20 cellular contexts compared by ENCODE assay signal in the genomic region with DNA sequence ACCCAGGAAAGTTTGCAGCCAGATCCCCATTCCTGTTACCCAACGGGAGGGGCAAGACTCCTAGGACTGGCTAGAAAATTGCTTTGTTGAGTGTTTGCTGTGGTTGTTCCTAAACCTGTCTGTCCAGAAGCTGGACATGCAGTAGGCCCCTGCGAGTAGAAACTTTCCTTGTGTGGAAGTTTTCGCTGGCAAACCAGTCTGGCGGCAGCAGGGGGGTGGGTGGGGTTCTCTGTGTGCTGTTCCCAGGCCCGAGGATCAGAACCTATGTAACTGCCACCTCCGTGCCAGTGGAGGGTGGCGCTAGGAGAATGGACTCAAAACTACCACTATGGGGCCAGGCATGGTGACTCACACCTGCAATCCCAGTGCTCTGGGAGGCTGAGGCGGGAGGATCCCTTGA. TPM values are rescaled to one million over a fixed set of nuclear protein-coding genes. Genes with fewer than 3 reads are reported as not detected.
DNase-seq lines count a peak whose midpoint lies in the region; ATAC-seq and TF ChIP-seq lines count a peak whose summit lies in the region.
"Had no signal": no experiment of that assay in that cellular context is flagged by ENCODE, and none has a peak within 500 bp of the region (broad histone marks: within the 10 kb centered on the region; RNA-seq: fewer than 3 reads in every experiment).

No MANE protein-coding gene starts in this region.

- TF ChIP-seq CTCF in HCT116 (IDR thresholded peaks at IDR 0.05 in 2 of 3, conservative IDR thresholded peaks at IDR 0.05 in 1 of 3; ENCODE audit: borderline replicate concordance in 1 of 3, insufficient read depth in 1 of 3, low read depth in 2 of 3, low read length in 2 of 3): no peak
- no peak for TF ChIP-seq CTCF in lower lobe of right lung (IDR thresholded peaks at IDR 0.05)
- TF ChIP-seq CTCF in suprapubic skin (IDR thresholded peaks at IDR 0.05): no peak

- H3K27me3 ChIP-seq in HCT116 (ENCODE audit: insufficient read depth, low read length) (no peaks in the 10 kb centered on the region), lower lobe of right lung (ENCODE audit: low read depth) (no peaks in the 10 kb centered on the region), suprapubic skin (no peaks in the 10 kb centered on the region)
- H3K27me3 ChIP-seq: SJCRH30 had no signal

- H3K79me2 ChIP-seq in HCT116 (ENCODE audit: insufficient read depth, low read length): no peaks in the 10 kb centered on the region

- BruUV-seq in HCT116 (replicated peaks; lab: Mats Ljungman, UMichigan): no TSS peak

- no peaks in the 10 kb centered on the region for H3K9me2 ChIP-seq in HCT116 (ENCODE audit: insufficient read depth)

- H3K4me2 ChIP-seq in HCT116 (ENCODE audit: low read length): no peak overlapping the region
- H3K4me2 ChIP-seq: KMS-11 had no signal

- TF ChIP-seq POLR2A in HCT116 (IDR thresholded peaks at IDR 0.05; ENCODE audit: borderline replicate concordance, extremely low read depth, insufficient read depth, insufficient read length): no peak
- no peak for TF ChIP-seq POLR2A in suprapubic skin (IDR thresholded peaks at IDR 0.05)

- no peak for TF ChIP-seq RAD21 in HCT116 (IDR thresholded peaks at IDR 0.05; ENCODE audit: low read depth)

- RAD21 ChIA-PET in HCT116 (lab: Charles Lee; ENCODE audit: low non-redundant PET in 1 of 2, low total read pairs in 2 of 2, uncharacterized antibody in 2 of 2, unreplicated experiment in 2 of 2): interaction anchor here in 1 of 2 experiments (0.7 kb wide), 1 partner anchor 465 kb away, joined by 3 read pairs; no protein-coding TSS in a partner anchor

- 68% methylated on average over 8 of the region's 8 CpGs for WGBS in suprapubic skin

- H3K27ac ChIP-seq in HCT116 (ENCODE audit: low read depth, low read length) (no peak overlapping the region), angular gyrus (ENCODE audit: low read depth, low read length) (peak overlapping the region; percentile 27), lower lobe of right lung (peak overlapping the region; percentile 28), suprapubic skin (peak overlapping the region; percentile 42)
- H3K27ac ChIP-seq: KMS-11, SJCRH30 had no signal

- H2AFZ ChIP-seq in HCT116 (ENCODE audit: low read depth, low read length, poor library complexity, severe bottlenecking): no peak overlapping the region

- intact Hi-C loops in HCT116 (cut with micrococcal nuclease): no loop called here
- intact Hi-C loops in lower lobe of right lung (cut with DNase I): no loop called here

- CTCF ChIA-PET in HCT116 (lab: Charles Lee): no interaction called here

- peaks cover 11 to 13% of the 10 kb centered on the region in 2 experiments; a peak in 3 of 4 replicates for H3K36me3 ChIP-seq in HCT116 (ENCODE audit: control insufficient read depth in 1 of 2, insufficient read depth in 2 of 2, low read length in 2 of 2)
- H3K36me3 ChIP-seq in lower lobe of right lung: peaks cover 13% of the 10 kb centered on the region
- H3K36me3 ChIP-seq in suprapubic skin: peaks cover 10% of the 10 kb centered on the region
- H3K36me3 ChIP-seq: SJCRH30 had no signal

- H3K4me3 ChIP-seq in HCT116 (replicated peaks in 1 of 2; ENCODE audit: low read depth in 1 of 2, low read length in 2 of 2) (no peak overlapping the region), lower lobe of right lung (no peak overlapping the region), suprapubic skin (no peak overlapping the region)
- H3K4me3 ChIP-seq: SJCRH30 had no signal

- no peaks in the 10 kb centered on the region for H4K20me1 ChIP-seq in HCT116 (ENCODE audit: insufficient read depth)

- H3K4me1 ChIP-seq in HCT116 (ENCODE audit: control insufficient read depth in 1 of 2, insufficient read depth in 2 of 2, low read length in 2 of 2): peaks cover 24 to 35% of the 10 kb centered on the region in 2 experiments
- H3K4me1 ChIP-seq in lower lobe of right lung: peaks cover 24% of the 10 kb centered on the region
- peaks cover 18% of the 10 kb centered on the region for H3K4me1 ChIP-seq in suprapubic skin

- DNase-seq in HCT116 (ENCODE audit: low read depth, low spot score) (no peak), lower lobe of right lung (peak; percentile 60), suprapubic skin (ENCODE audit: low spot score in 2 of 2) (peak in 1 of 2 donors; percentile 49), retina (no peak), medulla oblongata (ENCODE audit: extremely low spot score) (no peak)
- DNase-seq: activated CD4-positive, alpha-beta T cell treated with anti-CD3 and anti-CD28 coated beads for 48 hours; activated naive CD4-positive, alpha-beta T cell treated with anti-CD3 and anti-CD28 coated beads, Interleukin-2, amount 10 ng/mL, durations not matched to agents 7 days and 5 days; activated T-cell treated with anti-CD3 and anti-CD28 coated beads, Interleukin-2, amount 50 U/mL, for 72 hours; amygdala; CD4-positive, CD25-positive, alpha-beta regulatory T cell; HCEC 1CT; kidney; NCI-H187 treated with DMSO at 0.1 percent for 48 hours; NCI-H345; SJCRH30; stimulated activated CD4-positive, alpha-beta T cell treated with anti-CD3 and anti-CD28 coated beads, Interleukin-12 subunit alpha, Interleukin-12 subunit beta, amount 100 ng/mL, for 4 hours; T-helper 1 cell had no signal

- no peak overlapping the region for H3K9ac ChIP-seq in HCT116 (ENCODE audit: low read length)
- H3K9ac ChIP-seq: KMS-11 had no signal

- POLR2A ChIA-PET in HCT116 (lab: Charles Lee): interaction anchor here (1.2 kb wide), 1 partner anchor 10 kb away, joined by 3 read pairs; the partner anchor contains the start of gene TSR1

- no peak for TF ChIP-seq EP300 in suprapubic skin (IDR thresholded peaks at IDR 0.05)

- H3K9me3 ChIP-seq in HCT116 (ENCODE audit: control insufficient read depth in 1 of 2, insufficient read depth in 1 of 2, low read depth in 1 of 2, low read length in 2 of 2) (no peaks in the 10 kb centered on the region), lower lobe of right lung (no peaks in the 10 kb centered on the region), suprapubic skin (no peaks in the 10 kb centered on the region)
- H3K9me3 ChIP-seq: SJCRH30 had no signal

- ATAC-seq in HCT116: 0 out of 2 replicates have a peak, but pooled peaks have one; percentile 21
- peak; percentile 86 to 90 for ATAC-seq in lower lobe of right lung
- no peak for ATAC-seq in SK-N-SH treated with all-trans-retinoic acid at 6 μM for 48 hours
- ATAC-seq: activated T-cell treated with anti-CD3 and anti-CD28 coated beads, Interleukin-2, amount 50 U/mL, for 72 hours had no signal

TF ChIP-seq in HCT116, 20 proteins besides CTCF, POLR2A, EP300 and RAD21:
- no peak for TF ChIP-seq JUND (IDR thresholded peaks at IDR 0.05)
- TF ChIP-seq, protein P1, sequence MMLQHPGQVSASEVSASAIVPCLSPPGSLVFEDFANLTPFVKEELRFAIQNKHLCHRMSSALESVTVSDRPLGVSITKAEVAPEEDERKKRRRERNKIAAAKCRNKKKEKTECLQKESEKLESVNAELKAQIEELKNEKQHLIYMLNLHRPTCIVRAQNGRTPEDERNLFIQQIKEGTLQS (IDR thresholded peaks at IDR 0.05): no peak
- no peak for TF ChIP-seq ZFX (IDR thresholded peaks at IDR 0.05)
- no peak for TF ChIP-seq TCF7L2 (IDR thresholded peaks at IDR 0.05; ENCODE audit: borderline replicate concordance, extremely low read depth, insufficient read depth, insufficient read length)

TF ChIP-seq in SK-N-SH treated with all-trans-retinoic acid at 6 μM for 48 hours, 23 proteins besides CTCF, POLR2A, EP300 and RAD21:
- TF ChIP-seq ZFP3 (CRISPR knock-in tag; IDR thresholded peaks at IDR 0.05) (no peak), GLIS3 (CRISPR knock-in tag; IDR thresholded peaks at IDR 0.05) (no peak), OSR1 (CRISPR knock-in tag; IDR thresholded peaks at IDR 0.05) (no peak)
- TF ChIP-seq, protein P2, sequence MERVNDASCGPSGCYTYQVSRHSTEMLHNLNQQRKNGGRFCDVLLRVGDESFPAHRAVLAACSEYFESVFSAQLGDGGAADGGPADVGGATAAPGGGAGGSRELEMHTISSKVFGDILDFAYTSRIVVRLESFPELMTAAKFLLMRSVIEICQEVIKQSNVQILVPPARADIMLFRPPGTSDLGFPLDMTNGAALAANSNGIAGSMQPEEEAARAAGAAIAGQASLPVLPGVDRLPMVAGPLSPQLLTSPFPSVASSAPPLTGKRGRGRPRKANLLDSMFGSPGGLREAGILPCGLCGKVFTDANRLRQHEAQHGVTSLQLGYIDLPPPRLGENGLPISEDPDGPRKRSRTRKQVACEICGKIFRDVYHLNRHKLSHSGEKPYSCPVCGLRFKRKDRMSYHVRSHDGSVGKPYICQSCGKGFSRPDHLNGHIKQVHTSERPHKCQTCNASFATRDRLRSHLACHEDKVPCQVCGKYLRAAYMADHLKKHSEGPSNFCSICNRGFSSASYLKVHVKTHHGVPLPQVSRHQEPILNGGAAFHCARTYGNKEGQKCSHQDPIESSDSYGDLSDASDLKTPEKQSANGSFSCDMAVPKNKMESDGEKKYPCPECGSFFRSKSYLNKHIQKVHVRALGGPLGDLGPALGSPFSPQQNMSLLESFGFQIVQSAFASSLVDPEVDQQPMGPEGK (CRISPR knock-in tag; IDR thresholded peaks at IDR 0.05; ENCODE audit: borderline replicate concordance): no peak

RNA-seq across cellular contexts. Expression of gene SGSM2, which starts 9.2 kb away (rescaled TPM):
- total RNA-seq in HCT116 (2021; ENCODE audit: unreplicated experiment): 68.1 TPM
- polyA plus RNA-seq in HCT116 (2012): 74.2 and 92.5 TPM in 2 replicates
- 55.4 TPM for total RNA-seq in lower lobe of right lung
- total RNA-seq in suprapubic skin: 100 to 1,000 TPM in 2 of 4 donors, 10 to 100 TPM in 2; 48.2 to 117 (median 90.4) TPM

RNA-seq across cellular contexts. Expression of gene TSR1, which starts 10.2 kb away (rescaled TPM):
- total RNA-seq in HCT116 (2021; ENCODE audit: unreplicated experiment): 77.2 TPM
- polyA plus RNA-seq in HCT116 (2012): 47.2 and 49.7 TPM in 2 replicates
- total RNA-seq in lower lobe of right lung: 18.8 TPM
- 10 to 100 TPM; 44.3 to 68.6 (median 59.3) TPM for total RNA-seq in suprapubic skin

RNA-seq across cellular contexts. Expression of gene SRR, which starts 42.7 kb away (rescaled TPM):
- total RNA-seq in HCT116 (2021; ENCODE audit: unreplicated experiment): 15.1 TPM
- 6.1 and 8.8 TPM in 2 replicates for polyA plus RNA-seq in HCT116 (2012)
- 12.2 TPM for total RNA-seq in lower lobe of right lung
- 10 to 100 TPM in 3 of 4 donors, 1 to 10 TPM in 1; 4.0 to 13.9 (median 11.2) TPM for total RNA-seq in suprapubic skin

RNA-seq across cellular contexts. Expression of gene SMG6, which starts 42.9 kb away (rescaled TPM):
- total RNA-seq in HCT116 (2021; ENCODE audit: unreplicated experiment) (23.1 TPM), lower lobe of right lung (33.8 TPM), suprapubic skin (10 to 100 TPM; 29.6 to 58.6 (median 45.5) TPM)
- 18.0 and 19.2 TPM in 2 replicates for polyA plus RNA-seq in HCT116 (2012)

RNA-seq across cellular contexts. Expression of gene MNT, which starts 54.4 kb away (rescaled TPM):
- total RNA-seq in HCT116 (2021; ENCODE audit: unreplicated experiment): 37.0 TPM
- 19.2 and 23.8 TPM in 2 replicates for polyA plus RNA-seq in HCT116 (2012)
- 32.6 TPM for total RNA-seq in lower lobe of right lung
- 10 to 100 TPM; 20.9 to 50.0 (median 44.1) TPM for total RNA-seq in suprapubic skin
